Comparison of ENCODE assay signal across 13 cellular contexts in genomic region chr7:65731129-65731528, GRCh38.
DNase-seq lines count a peak whose midpoint lies in the region; TF ChIP-seq lines count a peak whose summit lies in the region.
"Had no signal": no experiment of that assay in that cellular context is flagged by ENCODE, and none has a peak within 500 bp of the region (broad histone marks: within the 10 kb centered on the region; RNA-seq: fewer than 3 reads in every experiment).

No MANE protein-coding gene starts in this region.

- no peak overlapping the region for H2BK120ac ChIP-seq in neuronal stem cell (ENCODE audit: low read depth, low read length)

- H4K8ac ChIP-seq in neuronal stem cell (ENCODE audit: low read depth, low read length) = no peak overlapping the region

- H3K9me3 ChIP-seq in BLaER1 (no peaks in the 10 kb centered on the region), esophagus (ENCODE audit: control insufficient read depth in 2 of 2, insufficient read depth in 1 of 2, low read depth in 1 of 2, low read length in 1 of 2) (no peaks in the 10 kb centered on the region), neuronal stem cell (replicated peaks in 1 of 2; ENCODE audit: control insufficient read depth in 2 of 2, insufficient read depth in 1 of 2, low read depth in 1 of 2, low read length in 2 of 2) (no peaks in the 10 kb centered on the region), MM.1S (replicated peaks; ENCODE audit: insufficient read depth, low read length) (no peaks in the 10 kb centered on the region)
- H3K9me3 ChIP-seq: Peyer's patch had no signal

- no peak overlapping the region for H2BK5ac ChIP-seq in neuronal stem cell (ENCODE audit: low read length)

- no peaks in the 10 kb centered on the region for H3K79me1 ChIP-seq in neuronal stem cell (ENCODE audit: low read depth, low read length)

- no peak overlapping the region for H2BK12ac ChIP-seq in neuronal stem cell (ENCODE audit: low read length)

- peak overlapping the region; percentile 85 for H3K18ac ChIP-seq in neuronal stem cell (ENCODE audit: low read length)

- no peak overlapping the region for H4K91ac ChIP-seq in neuronal stem cell (ENCODE audit: low read depth, low read length, poor library complexity)

- H3K23ac ChIP-seq in neuronal stem cell (ENCODE audit: low read depth, low read length, poor library complexity) = peak overlapping the region; percentile 86

- POLR2A ChIA-PET in RWPE1 (lab: Yijun Ruan, JAX; ENCODE audit: low non-redundant PET) = no interaction called here

- no peak for DNase-seq in RWPE1 (ENCODE audit: low spot score)
- DNase-seq in neuronal stem cell (ENCODE audit: low spot score) = no peak
- no peak for DNase-seq in MM.1S
- DNase-seq in GM03348 (ENCODE audit: low spot score) = no peak
- DNase-seq in islet precursor cell = no peak
- DNase-seq in medulla oblongata (ENCODE audit: extremely low spot score) = no peak
- DNase-seq: activated naive CD4-positive, alpha-beta T cell treated with Interleukin-2 at 50 U/mL for 16 hours; CD8-positive, alpha-beta memory T cell; NCI-H187 treated with DMSO at 0.1 percent for 48 hours; stimulated activated naive B cell treated with anti-CD40 and anti-IgM and Interleukin-4, amounts not matched to agents 10 μg/mL and 1 μg/mL and 100 μg/mL, for 72 hours had no signal

- TF ChIP-seq CTCF in RWPE1 (conservative IDR thresholded peaks at IDR 0.05; ENCODE audit: low read depth) (no peak), MM.1S (IDR thresholded peaks at IDR 0.05; ENCODE audit: low read length) (no peak)

- H3K4me3 ChIP-seq in BLaER1 (no peak overlapping the region), esophagus (ENCODE audit: low read depth in 1 of 2, low read length in 2 of 2) (peak overlapping the region; percentile 22 to 35), neuronal stem cell (ENCODE audit: low read length in 2 of 2) (no peak overlapping the region), MM.1S (ENCODE audit: low read length) (no peak overlapping the region)

- no peak overlapping the region for H3K14ac ChIP-seq in neuronal stem cell (ENCODE audit: low read length)

- no peaks in the 10 kb centered on the region for H3K79me2 ChIP-seq in MM.1S (ENCODE audit: low read length)

- H3K4me2 ChIP-seq in BLaER1 (peak overlapping the region; percentile 60; the same call in 1 of the 2 replicates), neuronal stem cell (ENCODE audit: insufficient read depth, low read length, poor library complexity, severe bottlenecking) (peak overlapping the region; percentile 79), MM.1S (ENCODE audit: low read depth, low read length) (no peak overlapping the region)

- no peak overlapping the region for H2AK5ac ChIP-seq in neuronal stem cell (ENCODE audit: low read depth, low read length)

- no peak overlapping the region for H3K4ac ChIP-seq in neuronal stem cell (ENCODE audit: low read length)

- H3K27me3 ChIP-seq in BLaER1 (peaks cover 4% of the 10 kb centered on the region; the same call in 1 of the 2 replicates), esophagus (ENCODE audit: control insufficient read depth in 1 of 2, insufficient read depth in 2 of 2, low read length in 2 of 2) (no peaks in the 10 kb centered on the region), neuronal stem cell (ENCODE audit: control insufficient read depth in 3 of 3, insufficient read depth in 3 of 3, low read depth in 1 of 3, low read length in 3 of 3) (no peaks in the 10 kb centered on the region), MM.1S (replicated peaks; ENCODE audit: insufficient read depth, low read length) (no peaks in the 10 kb centered on the region)
- H3K27me3 ChIP-seq: Peyer's patch had no signal

- H3K9me2 ChIP-seq in MM.1S (replicated peaks; ENCODE audit: insufficient read depth, low read length) = no peaks in the 10 kb centered on the region

- H3K4me1 ChIP-seq in BLaER1 (peaks cover 15% of the 10 kb centered on the region), esophagus (ENCODE audit: control insufficient read depth in 2 of 2, insufficient read depth in 2 of 2, low read length in 1 of 2) (no peaks in the 10 kb centered on the region), neuronal stem cell (ENCODE audit: control insufficient read depth in 2 of 2, insufficient read depth in 1 of 2, low read depth in 1 of 2, low read length in 2 of 2) (peaks cover 0 to 2% of the 10 kb centered on the region in 2 donors), MM.1S (ENCODE audit: low read length) (no peaks in the 10 kb centered on the region)
- H3K4me1 ChIP-seq: Peyer's patch had no signal

- no peaks in the 10 kb centered on the region for H3F3A ChIP-seq in MM.1S (ENCODE audit: insufficient read depth, low read length)

- H3K9ac ChIP-seq in BLaER1 (no peak overlapping the region), neuronal stem cell (ENCODE audit: low read depth, low read length, poor library complexity) (peak overlapping the region; percentile 80), MM.1S (ENCODE audit: low read length) (no peak overlapping the region)

- H3K27ac ChIP-seq in BLaER1 = no peak overlapping the region
- H3K27ac ChIP-seq in RWPE1 = peak overlapping the region; percentile 50
- no peak overlapping the region for H3K27ac ChIP-seq in esophagus (ENCODE audit: low read depth in 2 of 2, low read length in 1 of 2)
- no peak overlapping the region for H3K27ac ChIP-seq in neuronal stem cell (replicated peaks; ENCODE audit: low read length)
- H3K27ac ChIP-seq in MM.1S (ENCODE audit: low read length) = no peak overlapping the region
- H3K27ac ChIP-seq: Peyer's patch had no signal

- CTCF ChIA-PET in RWPE1 (lab: Yijun Ruan, JAX) = no interaction called here

- peaks cover 15% of the 10 kb centered on the region for H3K36me3 ChIP-seq in BLaER1
- no peaks in the 10 kb centered on the region for H3K36me3 ChIP-seq in esophagus (ENCODE audit: control insufficient read depth in 2 of 2, insufficient read depth in 2 of 2, low read length in 1 of 2)
- peaks cover 0 to 43% of the 10 kb centered on the region in 2 donors for H3K36me3 ChIP-seq in neuronal stem cell (replicated peaks in 1 of 2; ENCODE audit: control insufficient read depth in 2 of 2, insufficient read depth in 2 of 2, low read length in 2 of 2)
- no peaks in the 10 kb centered on the region for H3K36me3 ChIP-seq in MM.1S (replicated peaks; ENCODE audit: insufficient read depth, low read length)

- H2AFZ ChIP-seq in neuronal stem cell (ENCODE audit: low read length) = no peak overlapping the region
- H2AFZ ChIP-seq in MM.1S (ENCODE audit: low read length) = no peak overlapping the region

- H4K20me1 ChIP-seq in BLaER1 = peaks cover 13% of the 10 kb centered on the region; the same call in 1 of the 2 replicates
- H4K20me1 ChIP-seq in MM.1S (ENCODE audit: insufficient read depth, low read length) = no peaks in the 10 kb centered on the region

- WGBS in esophagus, 2 donors = 56 to 59% methylated on average over 7 of the region's 7 CpGs
- WGBS in neuronal stem cell (ENCODE audit: extremely low coverage in 2 of 2, insufficient read length in 2 of 2, insufficient replicate concordance in 1 of 2), 2 donors = no CpG with 5 or more reads among the region's 7 CpGs

- H2BK15ac ChIP-seq in neuronal stem cell (ENCODE audit: low read length) = no peak overlapping the region

Comparison
In these comparisons a context has a peak if more than half of its experiments do, and no peak if none do; other contexts are left out.
1. H3K4me3 ChIP-seq: peak in esophagus (2 of 2); none in BLaER1 (single experiment), neuronal stem cell (0 of 2) and MM.1S (single experiment).